7 cellular contexts compared by ENCODE assay signal in the genomic region with DNA sequence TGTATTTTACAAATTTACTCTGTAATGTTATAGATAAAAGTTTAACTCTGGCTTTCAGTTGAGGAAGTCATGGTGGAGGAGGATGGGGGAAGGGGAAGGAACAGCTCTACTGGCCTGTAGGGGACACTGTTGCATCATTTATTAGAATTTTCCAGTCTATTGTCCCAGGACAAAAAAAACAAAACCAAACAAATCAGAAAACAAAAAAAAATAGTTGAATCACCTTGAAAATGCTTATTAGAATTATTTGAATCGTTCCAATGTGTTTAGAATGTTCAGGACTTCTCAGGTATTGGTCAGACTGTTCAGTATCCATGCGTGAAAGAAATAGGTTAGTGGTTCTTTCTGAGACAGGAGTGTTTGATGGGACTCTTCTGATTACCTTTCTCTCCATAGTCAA.
A peak's percentile ranks its signal among the peaks of the same experiment; 100 is the strongest.
DNase-seq lines count a peak whose midpoint lies in the region; ATAC-seq and TF ChIP-seq lines count a peak whose summit lies in the region.

No MANE protein-coding gene starts in this region.

- H3K4me3 ChIP-seq in lower lobe of right lung: no peak overlapping the region

- peaks cover 8% of the 10 kb centered on the region for H3K4me1 ChIP-seq in lower lobe of right lung

- intact Hi-C loops in lower lobe of right lung (cut with DNase I): no loop called here

- peaks cover 9% of the 10 kb centered on the region for H3K4me1 Mint-ChIP-seq in central memory CD8-positive, alpha-beta T cell

- DNase-seq in M059J (ENCODE audit: low read depth): peak; percentile 51
- no peak for DNase-seq in central memory CD8-positive, alpha-beta T cell (ENCODE audit: low spot score in 2 of 2)
- DNase-seq in lower lobe of right lung: no peak
- DNase-seq in NCI-H748 (lab: John Stamatoyannopoulos, UW; ENCODE audit: unreplicated experiment): no peak

- peak; percentile 46 for ATAC-seq in central memory CD8-positive, alpha-beta T cell (replicated peaks; ENCODE audit: extremely low read depth, poor library complexity, severe bottlenecking)
- ATAC-seq in lower lobe of right lung: peak; percentile 73 to 78
- ATAC-seq in GM21423 (IDR thresholded peaks at IDR 0.05; ENCODE audit: unreplicated experiment): no peak
- no peak for ATAC-seq in HG03196 (IDR thresholded peaks at IDR 0.05; ENCODE audit: unreplicated experiment)

- no peak overlapping the region for H3K27ac ChIP-seq in lower lobe of right lung

- H3K36me3 ChIP-seq in lower lobe of right lung: no peaks in the 10 kb centered on the region

- no peaks in the 10 kb centered on the region for H3K9me3 Mint-ChIP-seq in central memory CD8-positive, alpha-beta T cell

- no peaks in the 10 kb centered on the region for H3K27me3 ChIP-seq in lower lobe of right lung (ENCODE audit: low read depth)

- H3K4me3 Mint-ChIP-seq in central memory CD8-positive, alpha-beta T cell: no peak overlapping the region

- TF ChIP-seq CTCF in GM12874 (IDR thresholded peaks at IDR 0.05; ENCODE audit: insufficient read depth, low read depth, low read length): peak; percentile 67
- peak; percentile 69 for TF ChIP-seq CTCF in lower lobe of right lung (IDR thresholded peaks at IDR 0.05)

- no peak overlapping the region for H3K27ac Mint-ChIP-seq in central memory CD8-positive, alpha-beta T cell (ENCODE audit: low read depth)

- no peaks in the 10 kb centered on the region for H3K27me3 Mint-ChIP-seq in central memory CD8-positive, alpha-beta T cell

- H3K36me3 Mint-ChIP-seq in central memory CD8-positive, alpha-beta T cell (ENCODE audit: insufficient read depth): peaks cover 7% of the 10 kb centered on the region

- H3K9me3 ChIP-seq in lower lobe of right lung: no peaks in the 10 kb centered on the region

Comparison
In these comparisons a context has a peak if more than half of its experiments do, and no peak if none do; other contexts are left out.
1. ATAC-seq: peak in central memory CD8-positive, alpha-beta T cell (single experiment) and lower lobe of right lung (2 of 2); none in GM21423 (single experiment) and HG03196 (single experiment).